Comparison of ENCODE assay signal across 1 cellular context in genomic region chr11:72704028-72704782, GRCh38.
TF ChIP-seq lines count a peak whose summit lies in the region.

No MANE protein-coding gene starts in this region.

TF ChIP-seq in HCT116, 20 proteins besides CTCF, POLR2A, EP300 and RAD21:
- TF ChIP-seq, protein P1, sequence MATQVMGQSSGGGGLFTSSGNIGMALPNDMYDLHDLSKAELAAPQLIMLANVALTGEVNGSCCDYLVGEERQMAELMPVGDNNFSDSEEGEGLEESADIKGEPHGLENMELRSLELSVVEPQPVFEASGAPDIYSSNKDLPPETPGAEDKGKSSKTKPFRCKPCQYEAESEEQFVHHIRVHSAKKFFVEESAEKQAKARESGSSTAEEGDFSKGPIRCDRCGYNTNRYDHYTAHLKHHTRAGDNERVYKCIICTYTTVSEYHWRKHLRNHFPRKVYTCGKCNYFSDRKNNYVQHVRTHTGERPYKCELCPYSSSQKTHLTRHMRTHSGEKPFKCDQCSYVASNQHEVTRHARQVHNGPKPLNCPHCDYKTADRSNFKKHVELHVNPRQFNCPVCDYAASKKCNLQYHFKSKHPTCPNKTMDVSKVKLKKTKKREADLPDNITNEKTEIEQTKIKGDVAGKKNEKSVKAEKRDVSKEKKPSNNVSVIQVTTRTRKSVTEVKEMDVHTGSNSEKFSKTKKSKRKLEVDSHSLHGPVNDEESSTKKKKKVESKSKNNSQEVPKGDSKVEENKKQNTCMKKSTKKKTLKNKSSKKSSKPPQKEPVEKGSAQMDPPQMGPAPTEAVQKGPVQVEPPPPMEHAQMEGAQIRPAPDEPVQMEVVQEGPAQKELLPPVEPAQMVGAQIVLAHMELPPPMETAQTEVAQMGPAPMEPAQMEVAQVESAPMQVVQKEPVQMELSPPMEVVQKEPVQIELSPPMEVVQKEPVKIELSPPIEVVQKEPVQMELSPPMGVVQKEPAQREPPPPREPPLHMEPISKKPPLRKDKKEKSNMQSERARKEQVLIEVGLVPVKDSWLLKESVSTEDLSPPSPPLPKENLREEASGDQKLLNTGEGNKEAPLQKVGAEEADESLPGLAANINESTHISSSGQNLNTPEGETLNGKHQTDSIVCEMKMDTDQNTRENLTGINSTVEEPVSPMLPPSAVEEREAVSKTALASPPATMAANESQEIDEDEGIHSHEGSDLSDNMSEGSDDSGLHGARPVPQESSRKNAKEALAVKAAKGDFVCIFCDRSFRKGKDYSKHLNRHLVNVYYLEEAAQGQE (IDR thresholded peaks at IDR 0.05; ENCODE audit: low read depth) = no peak
